ENCODE assay signal across 8 cellular contexts in genomic region chr10:90751107-90751997, GRCh38.
DNase-seq lines count a peak whose midpoint lies in the region; ATAC-seq and TF ChIP-seq lines count a peak whose summit lies in the region.

No MANE protein-coding gene starts in this region.

- no peak for ATAC-seq in gastroesophageal sphincter

- peaks cover 15% of the 10 kb centered on the region for H3K27me3 ChIP-seq in gastroesophageal sphincter

- H3K4me3 ChIP-seq in gastroesophageal sphincter, result no peak overlapping the region

- 13 to 32% methylated on average over 2 to 4 of the region's 4 CpGs for WGBS in gastroesophageal sphincter (ENCODE audit: low coverage in 1 of 2), 2 donors

- no peaks in the 10 kb centered on the region for H3K36me3 ChIP-seq in gastroesophageal sphincter

- DNase-seq in NCI-H1105 treated with DMSO at 0.1 percent for 48 hours (lab: John Stamatoyannopoulos, UW) (peak; percentile 16), NCI-H1105 (lab: John Stamatoyannopoulos, UW) (no peak), H4 (ENCODE audit: low spot score) (peak; percentile 40), NCI-H1694 treated with DMSO at 0.1 percent for 48 hours (lab: John Stamatoyannopoulos, UW) (peak; percentile 16), activated T-cell treated with anti-CD3 and anti-CD28 coated beads for 4 hours (peak; percentile 30), retina (peak; percentile 14), putamen (ENCODE audit: low spot score) (no peak)

- peak in 3 of 4 experiments; percentile 47 to 68 (median 47) for TF ChIP-seq CTCF in gastroesophageal sphincter (IDR thresholded peaks at IDR 0.05)

- TF ChIP-seq EP300 in gastroesophageal sphincter (IDR thresholded peaks at IDR 0.05), result no peak

- no peaks in the 10 kb centered on the region for H3K9me3 ChIP-seq in gastroesophageal sphincter

- no peak overlapping the region for H3K27ac ChIP-seq in gastroesophageal sphincter

- TF ChIP-seq POLR2A in gastroesophageal sphincter (IDR thresholded peaks at IDR 0.05), result no peak

- H3K4me1 ChIP-seq in gastroesophageal sphincter, result no peaks in the 10 kb centered on the region

Comparison
In these comparisons a context has a peak if more than half of its experiments do, and no peak if none do; other contexts are left out.
1. DNase-seq: peak in NCI-H1105 treated with DMSO at 0.1 percent for 48 hours (single experiment), H4 (single experiment), NCI-H1694 treated with DMSO at 0.1 percent for 48 hours (single experiment), activated T-cell treated with anti-CD3 and anti-CD28 coated beads for 4 hours (single experiment) and retina (single experiment); none in NCI-H1105 (single experiment) and putamen (single experiment).